Comparison of ENCODE assay signal across 19 cellular contexts in the genomic region with DNA sequence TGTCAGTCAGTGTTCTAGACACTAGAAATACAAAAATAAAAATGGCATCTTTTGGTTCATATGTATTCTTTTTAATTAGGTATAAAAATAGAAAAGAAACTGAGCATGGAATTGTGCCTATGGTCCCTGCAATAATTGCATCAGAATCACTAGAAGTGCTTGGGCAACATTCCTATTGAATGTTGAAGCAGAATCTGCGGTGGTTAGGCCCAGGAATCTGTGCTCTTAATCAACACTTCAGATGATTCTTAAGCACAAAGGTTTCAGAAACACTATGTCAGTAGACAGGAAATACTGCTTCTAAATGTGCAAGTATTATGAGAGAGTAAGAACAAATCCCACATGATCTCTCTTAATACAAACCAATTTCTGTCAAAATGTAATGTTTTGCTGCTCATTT. TPM values are rescaled to one million over a fixed set of nuclear protein-coding genes. Genes with fewer than 3 reads are reported as not detected.
DNase-seq lines count a peak whose midpoint lies in the region; ATAC-seq and TF ChIP-seq lines count a peak whose summit lies in the region.
"Had no signal": no experiment of that assay in that cellular context is flagged by ENCODE, and none has a peak within 500 bp of the region (broad histone marks: within the 10 kb centered on the region; RNA-seq: fewer than 3 reads in every experiment).

No MANE protein-coding gene starts in this region.

- no peaks in the 10 kb centered on the region for H3K9me3 ChIP-seq in lung (ENCODE audit: control insufficient read depth in 2 of 2, insufficient read depth in 1 of 2, low read length in 1 of 2)
- H3K9me3 ChIP-seq: colonic mucosa, esophagus squamous epithelium, ovary had no signal

- H3K4me3 ChIP-seq in AG09309 (ENCODE audit: control insufficient read depth, low read depth, low read length): no peak overlapping the region
- H3K4me3 ChIP-seq in epithelial cell of esophagus (ENCODE audit: low read length): no peak overlapping the region
- H3K4me3 ChIP-seq in lung: no peak overlapping the region
- H3K4me3 ChIP-seq: colonic mucosa, esophagus squamous epithelium, ovary had no signal

- no peaks in the 10 kb centered on the region for H3K4me1 ChIP-seq in lung (ENCODE audit: control insufficient read depth in 2 of 2, insufficient read depth in 2 of 2, low read length in 2 of 2)
- H3K4me1 ChIP-seq: colonic mucosa had no signal

- no peaks in the 10 kb centered on the region for H3K27me3 ChIP-seq in lung (ENCODE audit: control insufficient read depth, insufficient read depth)
- H3K27me3 ChIP-seq: colonic mucosa, esophagus squamous epithelium, ovary had no signal

- no peak for TF ChIP-seq CTCF in AG09309 (IDR thresholded peaks at IDR 0.05; ENCODE audit: control insufficient read depth, insufficient read depth, low read depth, low read length, missing control alignments)
- no peak for TF ChIP-seq CTCF in epithelial cell of esophagus (IDR thresholded peaks at IDR 0.05; ENCODE audit: insufficient read depth, low read depth, low read length, missing control alignments)
- no peak for TF ChIP-seq CTCF in lung (IDR thresholded peaks at IDR 0.05; ENCODE audit: control extremely low read depth, extremely low read depth)

- WGBS in lung, 2 donors: 71 to 87% methylated on average over 1 of the region's 1 CpG

- DNase-seq in AG09309 (ENCODE audit: low read depth): peak; percentile 66
- DNase-seq in LHCN-M2 (ENCODE audit: low read depth): peak; percentile 2
- DNase-seq in epithelial cell of esophagus (ENCODE audit: low read depth): peak; percentile 93
- peak; percentile 37 for DNase-seq in lung (ENCODE audit: low spot score)
- no peak for DNase-seq in activated CD4-positive, alpha-beta T cell treated with anti-CD3 and anti-CD28 coated beads for 1 hour
- DNase-seq: activated naive CD8-positive, alpha-beta T cell treated with anti-CD3 and anti-CD28 coated beads, Interleukin-2, amount 10 ng/mL, durations not matched to agents 7 days and 5 days; colonic mucosa; DMS79; esophagus squamous epithelium; NCI-H1436 treated with DMSO at 0.1 percent for 48 hours; NCI-H524 treated with DMSO at 0.1 percent for 48 hours; ovary; stimulated activated CD4-positive, alpha-beta T cell treated with anti-CD3 and anti-CD28 coated beads, Interleukin-12 subunit alpha, Interleukin-12 subunit beta, amount 100 ng/mL, for 4 hours; T-helper 1 cell had no signal

- H3K27ac ChIP-seq in lung (ENCODE audit: low read depth in 1 of 2, low read length in 1 of 2): no peak overlapping the region
- H3K27ac ChIP-seq: ovary had no signal

- ATAC-seq in lung (ENCODE audit: insufficient read depth, low FRiP score): peak; percentile 63
- no peak for ATAC-seq in HG03342 (IDR thresholded peaks at IDR 0.05; ENCODE audit: unreplicated experiment)
- ATAC-seq in HG02884 (IDR thresholded peaks at IDR 0.05; ENCODE audit: unreplicated experiment): no peak
- ATAC-seq in HG03571 (IDR thresholded peaks at IDR 0.05; ENCODE audit: unreplicated experiment): no peak
- ATAC-seq: activated CD4-positive, CD25-positive, alpha-beta regulatory T cell treated with anti-CD3 and anti-CD28 coated beads, Interleukin-2, amount 50 U/mL, for 24 hours; Panc1 had no signal

- H3K36me3 ChIP-seq in lung (ENCODE audit: control insufficient read depth in 2 of 2, insufficient read depth in 2 of 2, low read length in 2 of 2): no peaks in the 10 kb centered on the region
- H3K36me3 ChIP-seq: colonic mucosa, esophagus squamous epithelium, ovary had no signal

RNA-seq across cellular contexts. Expression of a gene that starts 20.3 kb away (rescaled TPM):
- total RNA-seq in LHCN-M2 (2014; rRNA removed): 49.6 and 63.9 TPM in 2 replicates
- 8.3 TPM for polyA plus RNA-seq in LHCN-M2 (2012)
- 10 to 100 TPM; 30.8 to 33.8 TPM for total RNA-seq in lung
- 10 to 100 TPM; 24.9 to 64.3 TPM for polyA plus RNA-seq in lung
